In genomic region chr14:95524706-95525512, GRCh38 we compare ENCODE assay signal across 9 cellular contexts. TPM values are rescaled to one million over a fixed set of nuclear protein-coding genes. Genes with fewer than 3 reads are reported as not detected.
DNase-seq lines count a peak whose midpoint lies in the region; ATAC-seq and TF ChIP-seq lines count a peak whose summit lies in the region.
"Had no signal": no experiment of that assay in that cellular context is flagged by ENCODE, and none has a peak within 500 bp of the region (broad histone marks: within the 10 kb centered on the region; RNA-seq: fewer than 3 reads in every experiment).

No MANE protein-coding gene starts in this region.

- H3K4me1 ChIP-seq in A673 (ENCODE audit: insufficient read depth, low read length, poor library complexity, severe bottlenecking) (peaks cover 47% of the 10 kb centered on the region), DND-41 (ENCODE audit: insufficient read depth, low read length) (peaks cover 27% of the 10 kb centered on the region)

- peaks cover 5% of the 10 kb centered on the region for H3K36me3 Mint-ChIP-seq in activated CD4-positive, alpha-beta memory T cell treated with anti-CD3 and anti-CD28 coated beads for 36 hours

- ATAC-seq in DND-41 (ENCODE audit: insufficient read depth, low read depth), result no peak
- ATAC-seq in HG03432 (IDR thresholded peaks at IDR 0.05; ENCODE audit: unreplicated experiment), result no peak
- ATAC-seq in GM18505 (IDR thresholded peaks at IDR 0.05; ENCODE audit: unreplicated experiment), result no peak
- no peak for ATAC-seq in HG03342 (IDR thresholded peaks at IDR 0.05; ENCODE audit: unreplicated experiment)

- no peaks in the 10 kb centered on the region for H3K27me3 Mint-ChIP-seq in activated CD4-positive, alpha-beta memory T cell treated with anti-CD3 and anti-CD28 coated beads for 36 hours

- H3K27me3 ChIP-seq in A673 (replicated peaks; ENCODE audit: insufficient read depth, low read depth, low read length, poor library complexity) (no peaks in the 10 kb centered on the region), DND-41 (ENCODE audit: insufficient read depth, low read length, poor library complexity) (no peaks in the 10 kb centered on the region)

- H3K36me3 ChIP-seq in A673 (ENCODE audit: insufficient read depth, low read length, poor library complexity, severe bottlenecking) (peaks cover 4% of the 10 kb centered on the region), DND-41 (ENCODE audit: insufficient read depth, low read length) (no peaks in the 10 kb centered on the region)

- peak overlapping the region; percentile 91 for H3K27ac ChIP-seq in A673 (ENCODE audit: low read depth, low read length, poor library complexity, severe bottlenecking)
- H3K27ac ChIP-seq in DND-41 (ENCODE audit: low read length), result peak overlapping the region; percentile 58

- BruUV-seq in A673 (replicated peaks; lab: Mats Ljungman, UMichigan), result no TSS peak

- H3K4me2 ChIP-seq in DND-41 (ENCODE audit: insufficient read depth, low read length), result no peak overlapping the region

- intact Hi-C loops in A673 (cut with micrococcal nuclease; ENCODE audit: unreplicated experiment), result no loop called here
- intact Hi-C loops in activated CD4-positive, alpha-beta memory T cell treated with anti-CD3 and anti-CD28 coated beads for 36 hours (cut with micrococcal nuclease), result loop anchor here (5.0 to 10.0 kb wide), 2 partner anchors 977 to 1180 kb away; partner anchors contain the start of gene PAPOLA

- no peak overlapping the region for H2AFZ ChIP-seq in DND-41 (ENCODE audit: low read depth, low read length)

- TF ChIP-seq POLR2A in GM18505 (IDR thresholded peaks at IDR 0.05; ENCODE audit: borderline replicate concordance, extremely low read depth, insufficient read depth, insufficient read length), result no peak

- TF ChIP-seq CTCF in A673 (conservative IDR thresholded peaks at IDR 0.05; ENCODE audit: low read depth, low read length) (no peak), DND-41 (IDR thresholded peaks at IDR 0.05; ENCODE audit: borderline replicate concordance, extremely low read depth, low read length, poor library complexity, severe bottlenecking) (no peak)

- no peak for DNase-seq in A673 (ENCODE audit: low spot score)
- no peak for DNase-seq in DND-41
- DNase-seq in activated CD4-positive, alpha-beta memory T cell treated with anti-CD3 and anti-CD28 coated beads for 36 hours, result no peak
- DNase-seq in islet precursor cell, result peak; percentile 89
- no peak for DNase-seq in NCI-H524 (lab: John Stamatoyannopoulos, UW)
- DNase-seq: kidney had no signal

- no peaks in the 10 kb centered on the region for H3K9me3 Mint-ChIP-seq in activated CD4-positive, alpha-beta memory T cell treated with anti-CD3 and anti-CD28 coated beads for 36 hours

- H3K4me1 Mint-ChIP-seq in activated CD4-positive, alpha-beta memory T cell treated with anti-CD3 and anti-CD28 coated beads for 36 hours (ENCODE audit: low read depth), result peaks cover 73% of the 10 kb centered on the region

- peaks cover 11% of the 10 kb centered on the region; the same call in 1 of the 2 replicates for H4K20me1 ChIP-seq in DND-41 (ENCODE audit: insufficient read depth, low read length)

- CTCF ChIA-PET in A673 (lab: Charles Lee), result interaction anchor here (1.2 kb wide), 1 partner anchor 73 kb away, joined by 3 read pairs; no protein-coding TSS in a partner anchor
- CTCF ChIA-PET in activated CD4-positive, alpha-beta memory T cell treated with anti-CD3 and anti-CD28 coated beads for 36 hours (lab: Charles Lee), result interaction anchor here (3.3 to 8.1 kb wide), 3 partner anchors 9 to 81 kb away, joined by 16 to 202 read pairs (median 35); partner anchors contain the start of gene GLRX5

- H3K4me3 Mint-ChIP-seq in activated CD4-positive, alpha-beta memory T cell treated with anti-CD3 and anti-CD28 coated beads for 36 hours, result no peak overlapping the region

- POLR2A ChIA-PET in A673 (lab: Charles Lee; ENCODE audit: low non-redundant PET), result no interaction called here
- POLR2A ChIA-PET in activated CD4-positive, alpha-beta memory T cell treated with anti-CD3 and anti-CD28 coated beads for 36 hours (lab: Charles Lee), result interaction anchor here (1.4 to 2.9 kb wide), 2 partner anchors 8 to 21 kb away, joined by 3 to 52 read pairs; partner anchors contain the start of gene GLRX5

- H3K4me3 ChIP-seq in A673 (ENCODE audit: low read depth, low read length, poor library complexity, severe bottlenecking) (no peak overlapping the region), DND-41 (ENCODE audit: low read depth in 1 of 2, low read length in 2 of 2) (no peak overlapping the region)

- H3K9me3 ChIP-seq in A673 (ENCODE audit: low read depth, low read length, poor library complexity, severe bottlenecking) (no peaks in the 10 kb centered on the region), DND-41 (ENCODE audit: insufficient read depth, low read length, severe bottlenecking) (no peaks in the 10 kb centered on the region)

- peaks cover 7% of the 10 kb centered on the region; the same call in 1 of the 2 replicates for H3K79me2 ChIP-seq in DND-41 (ENCODE audit: insufficient read depth, low read length)

- H3K27ac Mint-ChIP-seq in activated CD4-positive, alpha-beta memory T cell treated with anti-CD3 and anti-CD28 coated beads for 36 hours, result peak overlapping the region; percentile 97

- no peak overlapping the region for H3K9ac ChIP-seq in DND-41 (ENCODE audit: low read depth, low read length)

RNA-seq across cellular contexts. Expression of gene SYNE3, which starts 8.5 kb away (rescaled TPM):
- total RNA-seq in A673 (2021), result 6.3 and 6.4 TPM in 2 replicates
- 10 to 100 TPM; 35.3 to 37.3 TPM for total RNA-seq in activated CD4-positive, alpha-beta memory T cell treated with anti-CD3 and anti-CD28 coated beads for 36 hours

RNA-seq across cellular contexts. Expression of gene GLRX5, which starts 9.9 kb away (rescaled TPM):
- 63.5 and 68.8 TPM in 2 replicates for total RNA-seq in A673 (2021)
- total RNA-seq in activated CD4-positive, alpha-beta memory T cell treated with anti-CD3 and anti-CD28 coated beads for 36 hours, result 10 to 100 TPM; 31.8 to 32.2 TPM
